23 cellular contexts compared by ENCODE assay signal in genomic region chr11:27119396-27119795, GRCh38.
A peak's percentile ranks its signal among the peaks of the same experiment; 100 is the strongest.
DNase-seq lines count a peak whose midpoint lies in the region; ATAC-seq, FAIRE-seq and TF ChIP-seq lines count a peak whose summit lies in the region.
"Had no signal": no experiment of that assay in that cellular context is flagged by ENCODE, and none has a peak within 500 bp of the region (broad histone marks: within the 10 kb centered on the region; RNA-seq: fewer than 3 reads in every experiment).

No MANE protein-coding gene starts in this region.

- no peak overlapping the region for H3K4me3 Mint-ChIP-seq in nephron
- H3K4me3 Mint-ChIP-seq: CD14-positive monocyte; CD4-positive, alpha-beta T cell; CD8-positive, alpha-beta memory T cell; GM23338; H9; HFFc6 had no signal

- no peaks in the 10 kb centered on the region for H3K27me3 ChIP-seq in mesenchymal stem cell (ENCODE audit: control insufficient read depth in 1 of 2, insufficient read depth in 1 of 2, low read length in 2 of 2)
- H3K27me3 ChIP-seq: BE2C; BLaER1 treated with 17β-estradiol and CSF1 and Interleukin-3, amounts not matched to agents 10 nM and 100 nM had no signal

- H2AK5ac ChIP-seq in mesenchymal stem cell (ENCODE audit: low read length, severe bottlenecking), result no peak overlapping the region

- peak; percentile 55 for FAIRE-seq in colon (lab: Jason Lieb, UNC)
- FAIRE-seq: D721Med, GM12878, GM19239 had no signal

- H3K9ac ChIP-seq in mesenchymal stem cell (ENCODE audit: low read length), result no peak overlapping the region
- H3K9ac ChIP-seq: BLaER1 treated with 17β-estradiol and CSF1 and Interleukin-3, amounts not matched to agents 10 nM and 100 nM had no signal

- no peaks in the 10 kb centered on the region for H3K9me2 ChIP-seq in OCI-LY7 (ENCODE audit: insufficient read depth, low read length)

- H3K27ac ChIP-seq in OCI-LY7 (ENCODE audit: low read depth, low read length, poor library complexity, severe bottlenecking), result no peak overlapping the region
- H3K27ac ChIP-seq in mesenchymal stem cell (ENCODE audit: low read length, poor library complexity, severe bottlenecking), result no peak overlapping the region
- H3K27ac ChIP-seq: BLaER1 treated with 17β-estradiol and CSF1 and Interleukin-3, amounts not matched to agents 10 nM and 100 nM had no signal

- no peak for DNase-seq in OCI-LY7 (ENCODE audit: low spot score)
- no peak for DNase-seq in mesenchymal stem cell
- no peak for DNase-seq in cerebellum (ENCODE audit: low spot score)
- DNase-seq: ACHN; AML-193; BE2C; CD4-positive, alpha-beta T cell; CD8-positive, alpha-beta memory T cell; DMS 273 treated with DMSO at 0.1 percent for 48 hours; DMS79; EL; GDM1; H9; HFFc6 had no signal

- no peak overlapping the region for H3K14ac ChIP-seq in mesenchymal stem cell (ENCODE audit: low read length in 2 of 2)

- H4K91ac ChIP-seq in mesenchymal stem cell (ENCODE audit: low read length), result no peak overlapping the region

- H3K4me1 ChIP-seq in OCI-LY7 (ENCODE audit: insufficient read depth, low read length, poor library complexity, severe bottlenecking) (no peaks in the 10 kb centered on the region), mesenchymal stem cell (ENCODE audit: control insufficient read depth, insufficient read depth, low read depth, low read length) (no peaks in the 10 kb centered on the region)
- H3K4me1 ChIP-seq: BE2C; BLaER1 treated with 17β-estradiol and CSF1 and Interleukin-3, amounts not matched to agents 10 nM and 100 nM had no signal

- POLR2A ChIA-PET in OCI-LY7 (lab: Charles Lee), result interaction anchor here (0.5 to 1.0 kb wide), 3 partner anchors 11 to 1919 kb away, joined by 3 to 4 read pairs (median 3); no protein-coding TSS in a partner anchor

- H4K8ac ChIP-seq in mesenchymal stem cell (ENCODE audit: low read length), result no peak overlapping the region

- H3K4me2 ChIP-seq in OCI-LY7 (ENCODE audit: low read length) (no peak overlapping the region), mesenchymal stem cell (ENCODE audit: low read length, poor library complexity, severe bottlenecking) (no peak overlapping the region)
- H3K4me2 ChIP-seq: BLaER1 treated with 17β-estradiol and CSF1 and Interleukin-3, amounts not matched to agents 10 nM and 100 nM; GM23338 had no signal

- no peak overlapping the region for H2BK120ac ChIP-seq in mesenchymal stem cell (ENCODE audit: low read depth, low read length)

- no peaks in the 10 kb centered on the region for H3K79me1 ChIP-seq in mesenchymal stem cell (replicated peaks; ENCODE audit: low read length, poor library complexity, severe bottlenecking)

- H3K36me3 ChIP-seq in OCI-LY7 (ENCODE audit: insufficient read depth, low read length), result no peaks in the 10 kb centered on the region
- no peaks in the 10 kb centered on the region for H3K36me3 ChIP-seq in mesenchymal stem cell (ENCODE audit: control insufficient read depth in 1 of 2, insufficient read depth in 2 of 2, low read depth in 1 of 2, low read length in 2 of 2)
- H3K36me3 ChIP-seq: BE2C; BLaER1 treated with 17β-estradiol and CSF1 and Interleukin-3, amounts not matched to agents 10 nM and 100 nM had no signal

- H3K4me1 Mint-ChIP-seq in nephron, result peaks cover 34% of the 10 kb centered on the region
- H3K4me1 Mint-ChIP-seq: CD14-positive monocyte; CD8-positive, alpha-beta memory T cell had no signal

- no peak overlapping the region for H2BK12ac ChIP-seq in mesenchymal stem cell (ENCODE audit: low read length in 2 of 2)

- H3K9me3 ChIP-seq in OCI-LY7 (ENCODE audit: low read length), result no peaks in the 10 kb centered on the region
- no peaks in the 10 kb centered on the region for H3K9me3 ChIP-seq in mesenchymal stem cell (ENCODE audit: control insufficient read depth, low read length)
- H3K9me3 ChIP-seq: BE2C; BLaER1 treated with 17β-estradiol and CSF1 and Interleukin-3, amounts not matched to agents 10 nM and 100 nM had no signal

- no peak for ATAC-seq in GM21381 (IDR thresholded peaks at IDR 0.05; ENCODE audit: unreplicated experiment)
- ATAC-seq: GM12878, GM23338 had no signal

- H3K4me3 ChIP-seq in OCI-LY7 (ENCODE audit: low read depth, low read length, poor library complexity, severe bottlenecking) (no peak overlapping the region), mesenchymal stem cell (ENCODE audit: insufficient read depth in 1 of 2, low read depth in 1 of 2, low read length in 2 of 2) (no peak overlapping the region)
- H3K4me3 ChIP-seq: BLaER1 treated with 17β-estradiol and CSF1 and Interleukin-3, amounts not matched to agents 10 nM and 100 nM; GM12878; GM23338 had no signal

- H3K27me3 Mint-ChIP-seq in nephron (ENCODE audit: low read depth), result no peaks in the 10 kb centered on the region
- H3K27me3 Mint-ChIP-seq: CD4-positive, alpha-beta T cell; CD8-positive, alpha-beta memory T cell had no signal

- peaks cover 2% of the 10 kb centered on the region for H3K9me3 Mint-ChIP-seq in nephron
- H3K9me3 Mint-ChIP-seq: CD4-positive, alpha-beta T cell; GM23338; H9; HFFc6 had no signal

- no peak overlapping the region for H3K18ac ChIP-seq in mesenchymal stem cell (ENCODE audit: low read depth in 1 of 2, low read length in 2 of 2)

- BruUV-seq in OCI-LY7 (replicated peaks; lab: Mats Ljungman, UMichigan), result no TSS peak

- H3K79me2 ChIP-seq in OCI-LY7 (ENCODE audit: insufficient read depth, low read depth, low read length), result no peaks in the 10 kb centered on the region

- H3K4ac ChIP-seq in mesenchymal stem cell (ENCODE audit: low read depth in 1 of 2, low read length in 2 of 2), result no peak overlapping the region

- CTCF ChIA-PET in OCI-LY7 (lab: Charles Lee; ENCODE audit: unreplicated experiment), result no interaction called here

- H2AFZ ChIP-seq in OCI-LY7 (ENCODE audit: low read length) (peak overlapping the region; percentile 53; the same call in 1 of the 2 replicates), mesenchymal stem cell (ENCODE audit: low read depth, low read length) (no peak overlapping the region)
- H2AFZ ChIP-seq: GM23338 had no signal

- H2BK5ac ChIP-seq in mesenchymal stem cell (ENCODE audit: low read depth, low read length, poor library complexity, severe bottlenecking), result no peak overlapping the region

- no peak overlapping the region for H2BK15ac ChIP-seq in mesenchymal stem cell (ENCODE audit: low read depth, poor library complexity, severe bottlenecking)

- no peaks in the 10 kb centered on the region for H3K36me3 Mint-ChIP-seq in nephron (ENCODE audit: low read depth)
- H3K36me3 Mint-ChIP-seq: CD14-positive monocyte had no signal

- H3K23ac ChIP-seq in mesenchymal stem cell (ENCODE audit: low read length in 2 of 2), result no peak overlapping the region

- H4K20me1 ChIP-seq in OCI-LY7 (ENCODE audit: insufficient read depth, low read length), result no peaks in the 10 kb centered on the region
- H4K20me1 ChIP-seq: BLaER1 treated with 17β-estradiol and CSF1 and Interleukin-3, amounts not matched to agents 10 nM and 100 nM had no signal

- intact Hi-C loops in OCI-LY7 (cut with micrococcal nuclease; ENCODE audit: unreplicated experiment), result no loop called here

- TF ChIP-seq CTCF in OCI-LY7 (conservative IDR thresholded peaks at IDR 0.05; ENCODE audit: low read length) (no peak), nephron (IDR thresholded peaks at IDR 0.05; ENCODE audit: unreplicated experiment in 3 of 3) (no peak)

- peak overlapping the region in 2 of 3 experiments; percentile 9 to 14 for H3K27ac Mint-ChIP-seq in nephron
- H3K27ac Mint-ChIP-seq: CD14-positive monocyte; CD4-positive, alpha-beta T cell; CD8-positive, alpha-beta memory T cell; GM23338; H9; HFFc6 had no signal
